1 cellular context compared by ENCODE assay signal in the genomic region with DNA sequence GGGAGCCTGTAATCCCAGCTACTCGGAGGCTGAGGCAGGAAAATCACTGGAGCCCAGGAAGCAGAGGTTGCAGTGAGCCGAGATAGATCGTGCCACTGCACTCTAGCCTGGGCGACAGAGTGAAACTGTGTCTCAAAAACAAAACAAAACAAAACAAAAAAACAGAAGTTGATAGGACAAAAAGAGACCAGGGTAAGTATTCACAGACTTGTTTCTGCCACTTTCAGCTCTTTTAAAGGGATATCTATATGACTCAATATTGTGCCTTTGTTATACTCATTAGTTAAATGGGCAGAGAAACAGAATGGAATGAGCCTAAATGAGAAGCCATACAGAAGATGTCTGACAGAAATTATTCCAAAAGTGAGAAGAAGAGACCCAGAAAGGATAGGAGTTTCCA.
TF ChIP-seq lines count a peak whose summit lies in the region.

No MANE protein-coding gene starts in this region.

TF ChIP-seq in GM12878, 131 proteins besides CTCF, POLR2A, EP300 and RAD21 (continued from another document):
- TF ChIP-seq LARP7 (IDR thresholded peaks at IDR 0.05) (no peak), ZNF207 (IDR thresholded peaks at IDR 0.05; ENCODE audit: borderline replicate concordance) (no peak)
TF ChIP-seq in GM12878: peak in this region for 0.
